In the genomic region with DNA sequence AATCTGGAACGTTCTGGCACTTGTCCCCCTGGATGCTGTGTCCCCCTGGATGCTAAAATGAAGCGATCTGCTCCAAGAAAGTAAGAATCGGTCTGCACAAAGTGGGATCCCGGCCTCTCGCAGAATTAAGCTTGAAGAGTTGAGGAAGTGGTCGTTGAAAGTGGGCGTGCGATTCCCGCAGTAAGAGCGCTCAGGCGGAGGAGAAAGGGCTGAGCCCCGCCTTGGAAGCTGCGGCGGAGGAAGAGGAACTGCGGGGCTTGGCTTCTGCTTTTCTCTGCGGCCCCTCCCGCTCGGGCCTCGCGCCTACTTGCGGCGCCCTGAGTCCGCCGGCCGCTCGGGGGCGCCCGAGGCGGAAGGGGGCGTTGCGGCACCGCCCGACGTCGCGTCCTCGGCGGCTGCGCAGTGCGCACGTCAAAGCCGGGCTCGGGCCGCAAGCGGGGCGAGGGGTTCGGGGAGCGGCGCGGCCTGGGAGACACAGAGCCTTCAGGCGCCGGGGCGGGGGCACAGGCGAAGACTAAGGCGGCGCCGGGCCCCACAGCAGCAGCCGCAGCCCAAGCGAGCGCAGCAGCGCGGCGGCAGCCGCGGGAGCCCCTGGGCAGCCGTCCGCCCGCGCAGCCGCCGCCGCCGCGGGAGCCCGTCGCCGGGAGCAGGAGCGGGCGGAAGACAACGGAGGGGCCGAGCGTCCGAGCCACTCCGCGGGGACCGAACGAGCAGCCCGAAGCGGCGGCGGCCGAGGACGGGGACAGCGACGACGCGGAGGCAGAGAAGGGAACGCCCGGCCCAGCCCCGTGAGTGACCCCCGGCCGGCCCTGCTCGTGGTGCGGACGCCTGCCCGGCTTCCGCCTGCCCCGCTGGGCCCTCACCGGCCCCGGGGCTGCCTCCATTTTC, we compare ENCODE assay signal across 8 cellular contexts. TPM values are rescaled to one million over a fixed set of nuclear protein-coding genes. Genes with fewer than 3 reads are reported as not detected.
DNase-seq lines count a peak whose midpoint lies in the region; ATAC-seq, FAIRE-seq and TF ChIP-seq lines count a peak whose summit lies in the region.

TSS of gene CAB39 (plus strand) at position 400 of the 888 bp plus-strand sequence. CDS start 47,160 bp downstream, outside the sequence.

- WGBS in H1 (ENCODE audit: extremely low coverage in 1 of 2, insufficient coverage in 1 of 2, insufficient read length in 1 of 2, insufficient replicate concordance in 2 of 2, low coverage in 1 of 2, low lambda C conversion rate in 2 of 2, missing lambda C conversion rate in 1 of 2), 2 experiments = 3% methylated on average over 59 of the region's 110 CpGs; no CpG with 5 or more reads in 1 of the 2 experiments
- WGBS in mesendoderm (ENCODE audit: extremely low coverage, insufficient coverage, low lambda C conversion rate) = no CpG with 5 or more reads among the region's 110 CpGs

- peak within 1 kb of the TSS; percentile 73 to 92 (median 88) for H3K4me3 ChIP-seq in H1 (ENCODE audit: extremely low read depth in 1 of 4, insufficient read depth in 2 of 4, low read depth in 3 of 4, low read length in 4 of 4)
- peak within 1 kb of the TSS; percentile 85 for H3K4me3 ChIP-seq in mesendoderm (ENCODE audit: low read length)

- H2BK12ac ChIP-seq in H1 (ENCODE audit: low read depth, low read length) = no peak within 1 kb of the TSS

- peaks cover 10 to 46% of the 10 kb centered on the region in 2 experiments for H3K79me2 ChIP-seq in H1 (ENCODE audit: control insufficient read depth in 1 of 2, insufficient read depth in 2 of 2, low read length in 2 of 2)
- peaks cover 36% of the 10 kb centered on the region for H3K79me2 ChIP-seq in mesendoderm (ENCODE audit: control insufficient read depth, insufficient read depth, low read length)

- no peaks in the 10 kb centered on the region for H3K9me3 ChIP-seq in H1 (ENCODE audit: insufficient read depth in 2 of 2, low read depth in 1 of 2, low read length in 1 of 2)

- no peak for FAIRE-seq in H1 (lab: Jason Lieb, UNC)

- CTCF ChIA-PET in H1 (lab: Charles Lee; ENCODE audit: partially characterized antibody) = interaction anchor here (0.8 to 4.0 kb wide), 6 partner anchors 8 to 86 kb away, joined by 3 to 23 read pairs (median 4); no protein-coding TSS in a partner anchor

- H3K27ac ChIP-seq in H1 (ENCODE audit: low read depth, low read length) (no peak within 1 kb of the TSS), mesendoderm (ENCODE audit: low read depth, low read length) (peak within 1 kb of the TSS; percentile 85)

- H3K36me3 ChIP-seq in H1 (ENCODE audit: control insufficient read depth in 2 of 4, insufficient read depth in 4 of 4, low read length in 3 of 4) = 0 out of 8 replicates have a peak, but pooled peaks cover 0 to 3% (median 0%) of the 10 kb centered on the region in 4 experiments
- H3K36me3 ChIP-seq in mesendoderm (ENCODE audit: control insufficient read depth, insufficient read depth, low read length) = no peaks in the 10 kb centered on the region

- H2AK5ac ChIP-seq in H1 (ENCODE audit: low read depth, low read length) (no peak within 1 kb of the TSS), mesendoderm (ENCODE audit: low read length) (no peak within 1 kb of the TSS)

- TF ChIP-seq EP300 in H1 (IDR thresholded peaks at IDR 0.05; ENCODE audit: borderline replicate concordance in 1 of 2, low read depth in 2 of 2, low read length in 2 of 2) = peak in 1 of 2 experiments; percentile 19; a peak in 1 of 3 replicates

- peak within 1 kb of the TSS; percentile 63; the same call in 1 of the 2 replicates for H2BK5ac ChIP-seq in H1 (ENCODE audit: low read depth, low read length)
- H2BK5ac ChIP-seq in mesendoderm (ENCODE audit: low read length) = no peak within 1 kb of the TSS

- H4K8ac ChIP-seq in H1 (ENCODE audit: extremely low read depth, insufficient read depth, low read length) = peak within 1 kb of the TSS; percentile 59; the same call in 1 of the 2 replicates
- peak within 1 kb of the TSS; percentile 30 for H4K8ac ChIP-seq in mesendoderm (ENCODE audit: low read depth, low read length)

- H4K91ac ChIP-seq in H1 (replicated peaks; ENCODE audit: insufficient read length, low read length) = no peak within 1 kb of the TSS

- H3K18ac ChIP-seq in H1 (ENCODE audit: extremely low read depth, low read length) (peak within 1 kb of the TSS; percentile 9; the same call in 1 of the 2 replicates), mesendoderm (ENCODE audit: low read length) (peak within 1 kb of the TSS; percentile 96)

- H3K23ac ChIP-seq in H1 (ENCODE audit: insufficient read length) (no peak within 1 kb of the TSS), mesendoderm (ENCODE audit: low read length) (peak within 1 kb of the TSS; percentile 80)

- H3K27me3 ChIP-seq in H1 (replicated peaks in 1 of 4; ENCODE audit: control insufficient read depth in 3 of 4, extremely low read depth in 1 of 4, insufficient read depth in 3 of 4, low read length in 3 of 4) = no peaks in the 10 kb centered on the region
- no peaks in the 10 kb centered on the region for H3K27me3 ChIP-seq in mesendoderm (ENCODE audit: insufficient read depth, low read length, poor library complexity)

- peak; percentile 82 for ATAC-seq in GM19468 (IDR thresholded peaks at IDR 0.05; ENCODE audit: extremely low read depth, unreplicated experiment)

- peak within 1 kb of the TSS; percentile 72 to 77 for H3K4me2 ChIP-seq in H1 (ENCODE audit: insufficient read depth in 1 of 2, low read depth in 2 of 2, low read length in 2 of 2)
- H3K4me2 ChIP-seq in mesendoderm (ENCODE audit: low read length) = peak within 1 kb of the TSS; percentile 52

- peak within 1 kb of the TSS; percentile 63 to 87 (median 70) for H3K9ac ChIP-seq in H1 (replicated peaks in 1 of 4; ENCODE audit: extremely low read depth in 1 of 4, low read depth in 3 of 4, low read length in 3 of 4)
- peak within 1 kb of the TSS; percentile 86 for H3K9ac ChIP-seq in mesendoderm (ENCODE audit: low read length)

- H4K5ac ChIP-seq in H1 (ENCODE audit: insufficient read length, low read depth, low read length) (peak within 1 kb of the TSS; percentile 12), mesendoderm (ENCODE audit: low read length) (no peak within 1 kb of the TSS)

- H2BK20ac ChIP-seq in H1 (ENCODE audit: low read length) = no peak within 1 kb of the TSS

- no peak within 1 kb of the TSS for H3K4ac ChIP-seq in H1 (replicated peaks; ENCODE audit: insufficient read length, low read depth, low read length)
- peak within 1 kb of the TSS; percentile 79 for H3K4ac ChIP-seq in mesendoderm (ENCODE audit: low read depth, low read length)

- H2BK120ac ChIP-seq in H1 (replicated peaks; ENCODE audit: low read depth, low read length) (peak within 1 kb of the TSS; percentile 30), mesendoderm (ENCODE audit: low read depth, low read length) (peak within 1 kb of the TSS; percentile 21)

- H3K56ac ChIP-seq in H1 (replicated peaks; ENCODE audit: insufficient read length, low read depth, low read length) (peak within 1 kb of the TSS; percentile 21), mesendoderm (ENCODE audit: low read length) (peak within 1 kb of the TSS; percentile 93)

- peak; percentile 92 for DNase-seq in COLO668 (lab: John Stamatoyannopoulos, UW; ENCODE audit: unreplicated experiment)
- peak; percentile 45 for DNase-seq in HS-5 (ENCODE audit: low read depth)
- peak; percentile 96 to 99 for DNase-seq in NOMO-1 (lab: John Stamatoyannopoulos, UW; ENCODE audit: unreplicated experiment in 2 of 2)
- peak; percentile 69 to 76 for DNase-seq in activated CD8-positive, alpha-beta memory T cell treated with anti-CD3 and anti-CD28 coated beads for 4 hours (ENCODE audit: low read depth in 2 of 2)
- DNase-seq in H1 (ENCODE audit: low read depth in 1 of 2, low spot score in 2 of 2) = peak; percentile 73 to 86
- peak; percentile 94 for DNase-seq in mesendoderm
- peak; percentile 56 for DNase-seq in stimulated activated CD8-positive, alpha-beta memory T cell treated with anti-CD3 and anti-CD28 coated beads, Interleukin-15, amount 100 ng/mL, for 1 hour (ENCODE audit: low read depth)

- no peak within 1 kb of the TSS for H2BK15ac ChIP-seq in H1 (ENCODE audit: low read length)
- H2BK15ac ChIP-seq in mesendoderm (replicated peaks; ENCODE audit: low read depth) = no peak within 1 kb of the TSS

- H4K20me1 ChIP-seq in H1 (replicated peaks in 1 of 2; ENCODE audit: control insufficient read depth in 1 of 2, insufficient read depth in 2 of 2, low read length in 2 of 2) = peaks cover 1 to 3% of the 10 kb centered on the region in 2 experiments

- TF ChIP-seq RAD21 in H1 (IDR thresholded peaks at IDR 0.05 in 1 of 2, conservative IDR thresholded peaks at IDR 0.05 in 1 of 2; ENCODE audit: low read depth in 2 of 2, low read length in 2 of 2) = peak; percentile 34 to 61

- no peak within 1 kb of the TSS for H3K14ac ChIP-seq in H1 (ENCODE audit: insufficient read length)

- H3K4me1 ChIP-seq in H1 (replicated peaks in 1 of 4; ENCODE audit: control insufficient read depth in 3 of 4, insufficient read depth in 4 of 4, low read length in 3 of 4) = peaks cover 4 to 13% (median 5%) of the 10 kb centered on the region in 4 experiments; a peak in 6 of 7 replicates
- peaks cover 6% of the 10 kb centered on the region for H3K4me1 ChIP-seq in mesendoderm (ENCODE audit: control insufficient read depth, low read depth, low read length)

- TF ChIP-seq CTCF in H1 (IDR thresholded peaks at IDR 0.05; ENCODE audit: control extremely low read depth in 1 of 3, insufficient read depth in 1 of 3, low read depth in 1 of 3, low read length in 3 of 3) = peak; percentile 87 to 95 (median 87)

- H3K79me1 ChIP-seq in H1 (ENCODE audit: low read depth, low read length) (peaks cover 4% of the 10 kb centered on the region), mesendoderm (ENCODE audit: low read length) (peaks cover 7% of the 10 kb centered on the region)

- H3K23me2 ChIP-seq in H1 (ENCODE audit: low read depth, low read length) = peaks cover 15% of the 10 kb centered on the region; the same call in 1 of the 2 replicates

- peak in 1 of 2 experiments; percentile 34; a peak in 2 of 3 replicates for TF ChIP-seq POLR2A in H1 (IDR thresholded peaks at IDR 0.05; ENCODE audit: control extremely low read depth in 1 of 2, low read depth in 2 of 2, low read length in 2 of 2)

- POLR2A ChIA-PET in H1 (lab: Charles Lee; ENCODE audit: partially characterized antibody) = interaction anchor here (0.6 to 1.2 kb wide), 3 partner anchors 14 to 759 kb away, joined by 3 read pairs; no protein-coding TSS in a partner anchor

- H2AFZ ChIP-seq in H1 (ENCODE audit: low read length) = peak within 1 kb of the TSS; percentile 97

TF ChIP-seq in H1, 55 proteins besides CTCF, POLR2A, EP300 and RAD21 (continues in another document):
- no peak for TF ChIP-seq CTBP2 (IDR thresholded peaks at IDR 0.05; ENCODE audit: borderline replicate concordance, insufficient read depth, insufficient read length, low read length)

RNA-seq across cellular contexts. Expression of gene CAB39, which starts in this region (rescaled TPM):
- total RNA-seq in H1 (2021; fragmentation: NEBNext Ultra II Directional; extraction: Animal tissue kit (Norgen Biotek cat#: 25700)) = 48.3 and 50.5 TPM in 2 replicates
- 12.8 and 16.4 TPM in 2 replicates for polyA plus RNA-seq in H1 (2011; rRNA removed)
- polyA plus RNA-seq in H1 (2011; cell fraction: cytosol; rRNA removed) = 21.9 TPM
- polyA plus RNA-seq in H1 (2011; cell fraction: nucleus; rRNA removed) = 10.9 TPM
- 22.0 to 33.8 TPM (median 26.7 TPM) in 4 replicates for polyA plus RNA-seq in H1 (2012, experiment 1 of 2)
- polyA plus RNA-seq in H1 (2012, experiment 2 of 2) = 2.2 TPM
- 24.1 TPM for polyA plus RNA-seq in H1 (2013, experiment 1 of 2)
- 25.0 TPM for polyA plus RNA-seq in H1 (2013, experiment 2 of 2)
- 42.6 and 45.2 TPM in 2 replicates for polyA minus RNA-seq in H1 (2011; rRNA and poly(A)+ RNA removed)
- polyA minus RNA-seq in H1 (2011; cell fraction: cytosol; rRNA and poly(A)+ RNA removed) = 28.2 TPM
- polyA minus RNA-seq in H1 (2011; cell fraction: nucleus; rRNA and poly(A)+ RNA removed) = 29.6 TPM
- polyA plus RNA-seq in mesendoderm (2013, experiment 1 of 2) = 33.4 TPM
- 34.1 TPM for polyA plus RNA-seq in mesendoderm (2013, experiment 2 of 2)

Comparison
In these comparisons a context has a peak if more than half of its experiments do, and no peak if none do; other contexts are left out.
1. DNase-seq: peak in every context shown above with its lines; median percentile 98 in NOMO-1; 94 in mesendoderm; 92 in COLO668; 80 in H1; 72 in activated CD8-positive, alpha-beta memory T cell treated with anti-CD3 and anti-CD28 coated beads for 4 hours; 56 in stimulated activated CD8-positive, alpha-beta memory T cell treated with anti-CD3 and anti-CD28 coated beads, Interleukin-15, amount 100 ng/mL, for 1 hour; 45 in HS-5.